Comparison of ENCODE assay signal across 8 cellular contexts in genomic region chr1:94542088-94542671, GRCh38. TPM values are rescaled to one million over a fixed set of nuclear protein-coding genes. Genes with fewer than 3 reads are reported as not detected.
DNase-seq lines count a peak whose midpoint lies in the region; ATAC-seq and TF ChIP-seq lines count a peak whose summit lies in the region.

No MANE protein-coding gene starts in this region.

- no peaks in the 10 kb centered on the region for H3K9me3 ChIP-seq in MM.1S (replicated peaks; ENCODE audit: insufficient read depth, low read length)
- no peaks in the 10 kb centered on the region for H3K9me3 ChIP-seq in duodenal mucosa (ENCODE audit: control insufficient read depth in 1 of 2, low read length in 2 of 2)
- no peaks in the 10 kb centered on the region for H3K9me3 ChIP-seq in mononuclear cell (ENCODE audit: low read depth, low read length)
- no peaks in the 10 kb centered on the region for H3K9me3 ChIP-seq in upper lobe of right lung

- ATAC-seq in GM19351 (IDR thresholded peaks at IDR 0.05; ENCODE audit: unreplicated experiment) = peak; percentile 32
- peak; percentile 4 for ATAC-seq in upper lobe of right lung

- H3K27ac ChIP-seq in MM.1S (ENCODE audit: low read length) (peak overlapping the region; percentile 4; the same call in 1 of the 2 replicates), duodenal mucosa (ENCODE audit: low read depth, low read length) (peak overlapping the region; percentile 64), upper lobe of right lung (peak overlapping the region; percentile 91)

- peak; percentile 67 for DNase-seq in AG08395 (ENCODE audit: low spot score)
- DNase-seq in MM.1S = peak; percentile 6
- DNase-seq in upper lobe of right lung = peak; percentile 70
- DNase-seq in NCI-H510A treated with DMSO at 0.1 percent for 48 hours (lab: John Stamatoyannopoulos, UW) = no peak
- DNase-seq in activated CD4-positive, alpha-beta T cell treated with anti-CD3 and anti-CD28 coated beads, Interleukin-2, amount 50 U/mL, for 48 hours = no peak

- H3F3A ChIP-seq in MM.1S (ENCODE audit: insufficient read depth, low read length) = no peaks in the 10 kb centered on the region

- no peak for TF ChIP-seq CTCF in MM.1S (IDR thresholded peaks at IDR 0.05; ENCODE audit: low read length)
- no peak for TF ChIP-seq CTCF in upper lobe of right lung (IDR thresholded peaks at IDR 0.05)

- H3K36me3 ChIP-seq in MM.1S (replicated peaks; ENCODE audit: insufficient read depth, low read length) (no peaks in the 10 kb centered on the region), duodenal mucosa (ENCODE audit: control insufficient read depth in 1 of 2, insufficient read depth in 2 of 2, low read length in 2 of 2) (peaks cover 0 to 2% of the 10 kb centered on the region in 2 donors), upper lobe of right lung (no peaks in the 10 kb centered on the region)

- no peaks in the 10 kb centered on the region for H3K9me2 ChIP-seq in MM.1S (replicated peaks; ENCODE audit: insufficient read depth, low read length)

- H3K4me1 ChIP-seq in MM.1S (ENCODE audit: low read length) (no peaks in the 10 kb centered on the region), duodenal mucosa (ENCODE audit: control insufficient read depth in 1 of 2, insufficient read depth in 2 of 2, low read length in 2 of 2) (peaks cover 22 to 31% of the 10 kb centered on the region in 2 donors), mononuclear cell (ENCODE audit: insufficient read depth, low read length) (peaks cover 24% of the 10 kb centered on the region), upper lobe of right lung (peaks cover 32% of the 10 kb centered on the region)

- H3K27me3 ChIP-seq in MM.1S (replicated peaks; ENCODE audit: insufficient read depth, low read length) = no peaks in the 10 kb centered on the region
- H3K27me3 ChIP-seq in duodenal mucosa (ENCODE audit: control insufficient read depth in 1 of 2, insufficient read depth in 2 of 2, low read length in 2 of 2) = no peaks in the 10 kb centered on the region
- H3K27me3 ChIP-seq in mononuclear cell (ENCODE audit: insufficient read depth, low read length) = peaks cover 24% of the 10 kb centered on the region
- H3K27me3 ChIP-seq in upper lobe of right lung = no peaks in the 10 kb centered on the region

- H4K20me1 ChIP-seq in MM.1S (ENCODE audit: insufficient read depth, low read length) = no peaks in the 10 kb centered on the region

- peak overlapping the region; percentile 70 for H3K4me2 ChIP-seq in MM.1S (ENCODE audit: low read depth, low read length)

- H3K79me2 ChIP-seq in MM.1S (ENCODE audit: low read length) = no peaks in the 10 kb centered on the region

- H3K9ac ChIP-seq in MM.1S (ENCODE audit: low read length) = peak overlapping the region; percentile 42; the same call in 1 of the 2 replicates
- peak overlapping the region; percentile 81 to 88 for H3K9ac ChIP-seq in duodenal mucosa (ENCODE audit: low read depth in 1 of 2, low read length in 2 of 2)

- peak overlapping the region; percentile 71 for H3K4me3 ChIP-seq in MM.1S (ENCODE audit: low read length)
- H3K4me3 ChIP-seq in duodenal mucosa (ENCODE audit: low read depth in 1 of 2, low read length in 2 of 2) = peak overlapping the region; percentile 74 to 84
- peak overlapping the region; percentile 34 for H3K4me3 ChIP-seq in mononuclear cell (ENCODE audit: low read length)
- H3K4me3 ChIP-seq in upper lobe of right lung = peak overlapping the region; percentile 85

- H2AFZ ChIP-seq in MM.1S (ENCODE audit: low read length) = peak overlapping the region; percentile 67

- intact Hi-C loops in upper lobe of right lung (cut with DNase I) = no loop called here

RNA-seq across cellular contexts. Expression of gene F3, which starts 0.6 kb away (rescaled TPM):
- 18.6 TPM for total RNA-seq in mononuclear cell
- 113 TPM for total RNA-seq in upper lobe of right lung

Comparison
In these comparisons a context has a peak if more than half of its experiments do, and no peak if none do; other contexts are left out.
1. DNase-seq: peak in AG08395 (single experiment), MM.1S (single experiment) and upper lobe of right lung (single experiment); none in NCI-H510A treated with DMSO at 0.1 percent for 48 hours (single experiment) and activated CD4-positive, alpha-beta T cell treated with anti-CD3 and anti-CD28 coated beads, Interleukin-2, amount 50 U/mL, for 48 hours (0 of 2).
2. H3K27ac ChIP-seq: peak in every context shown above with its lines; median percentile 91 in upper lobe of right lung; 64 in duodenal mucosa; 4 in MM.1S.
3. H3K4me3 ChIP-seq: peak in every context shown above with its lines; median percentile 85 in upper lobe of right lung; 79 in duodenal mucosa; 71 in MM.1S; 34 in mononuclear cell.